8 cellular contexts compared by ENCODE assay signal in the genomic region with DNA sequence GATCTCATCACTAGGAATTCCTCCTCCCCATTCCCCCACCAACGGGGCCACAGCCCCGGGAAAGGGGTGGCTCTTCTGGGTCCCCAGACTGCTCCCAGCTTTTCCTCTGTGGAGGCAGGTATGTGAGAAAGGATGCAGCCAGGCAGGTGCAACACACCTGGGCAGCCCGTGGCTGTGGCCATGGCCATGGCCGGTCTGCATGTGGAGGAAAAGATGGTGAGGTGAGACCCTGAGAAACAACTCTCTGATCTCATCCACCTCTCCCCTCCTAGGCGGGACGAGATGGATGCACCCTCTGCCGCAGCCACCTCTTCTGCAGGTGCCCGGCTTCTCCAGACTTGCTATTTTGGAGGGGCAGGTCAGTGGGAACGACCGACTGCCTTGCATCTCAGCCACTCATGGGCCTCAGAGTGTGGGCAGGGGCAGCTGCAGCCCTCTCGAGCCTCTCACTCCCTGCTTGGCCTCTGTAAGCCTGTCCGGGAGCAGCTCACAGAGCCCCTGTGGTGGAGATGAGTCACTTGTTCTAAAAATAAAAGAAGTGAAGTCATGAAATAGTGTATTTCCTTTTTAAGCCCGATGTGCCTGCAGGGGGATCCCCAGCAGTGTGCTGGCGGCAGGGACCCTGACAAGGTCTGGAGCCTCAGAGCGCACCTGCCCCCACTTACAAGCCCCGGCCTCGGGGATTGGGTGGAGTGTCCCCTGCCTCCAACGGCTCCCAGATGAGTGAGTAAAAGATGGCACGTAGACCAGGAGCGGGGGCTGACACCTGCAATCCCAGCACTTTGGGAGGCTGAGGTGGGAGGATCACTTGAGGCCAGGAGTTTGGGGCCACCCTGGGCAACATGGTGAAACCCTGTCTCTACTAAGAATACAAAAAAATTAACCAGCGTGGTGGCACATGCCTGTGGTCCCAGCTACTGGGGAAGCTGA. TPM values are rescaled to one million over a fixed set of nuclear protein-coding genes. Genes with fewer than 3 reads are reported as not detected.
DNase-seq lines count a peak whose midpoint lies in the region; ATAC-seq and TF ChIP-seq lines count a peak whose summit lies in the region.

No MANE protein-coding gene starts in this region.

- H3K27ac Mint-ChIP-seq in T-cell: no peak overlapping the region
- peak overlapping the region in 1 of 9 donors; percentile 62 for H3K27ac Mint-ChIP-seq in naive thymus-derived CD4-positive, alpha-beta T cell

- H3K36me3 ChIP-seq in naive thymus-derived CD4-positive, alpha-beta T cell (ENCODE audit: control insufficient read depth in 2 of 3, insufficient read depth in 3 of 3, low read length in 3 of 3): no peaks in the 10 kb centered on the region
- peaks cover 0 to 3% (median 0%) of the 10 kb centered on the region in 3 donors for H3K36me3 ChIP-seq in tibial nerve

- H3K36me3 Mint-ChIP-seq in T-cell: peaks cover 2% of the 10 kb centered on the region
- H3K36me3 Mint-ChIP-seq in naive thymus-derived CD4-positive, alpha-beta T cell: peaks cover 2 to 17% (median 8%) of the 10 kb centered on the region in 5 donors

- H3K27ac ChIP-seq in naive thymus-derived CD4-positive, alpha-beta T cell (ENCODE audit: low read depth, low read length): no peak overlapping the region
- H3K27ac ChIP-seq in tibial nerve: no peak overlapping the region

- ATAC-seq in GM21447 (IDR thresholded peaks at IDR 0.05; ENCODE audit: unreplicated experiment) (peak; percentile 95), HG03575 (IDR thresholded peaks at IDR 0.05; ENCODE audit: extremely low read depth, insufficient number of reproducible peaks, low FRiP score, unreplicated experiment) (peak; percentile 86), T-cell (replicated peaks in 1 of 4) (peak in 3 of 4 experiments; percentile 29 to 73 (median 52))
- ATAC-seq in naive thymus-derived CD4-positive, alpha-beta T cell: peak; percentile 54

- TF ChIP-seq CTCF in choroid plexus epithelial cell (conservative IDR thresholded peaks at IDR 0.05; ENCODE audit: low read depth, low read length) (peak; percentile 40), tibial nerve (IDR thresholded peaks at IDR 0.05) (peak in 1 of 5 experiments; percentile 9)

- TF ChIP-seq POLR2A in tibial nerve (IDR thresholded peaks at IDR 0.05): no peak

- intact Hi-C loops in naive thymus-derived CD4-positive, alpha-beta T cell (cut with micrococcal nuclease): no loop called here

- POLR2A ChIA-PET in T-cell (lab: Charles Lee): no interaction called here
- POLR2A ChIA-PET in naive thymus-derived CD4-positive, alpha-beta T cell (lab: Charles Lee): no interaction called here

- peaks cover 5 to 7% of the 10 kb centered on the region in 2 donors for H3K27me3 Mint-ChIP-seq in T-cell
- peaks cover 0 to 11% (median 0%) of the 10 kb centered on the region in 5 donors for H3K27me3 Mint-ChIP-seq in naive thymus-derived CD4-positive, alpha-beta T cell

- DNase-seq in GM03348 (ENCODE audit: low spot score) (peak; percentile 93), T-cell (no peak), choroid plexus epithelial cell (ENCODE audit: low read depth) (peak; percentile 92), inferior parietal cortex (ENCODE audit: extremely low spot score) (no peak), tibial nerve (ENCODE audit: low spot score in 2 of 2) (no peak)
- peak in 2 of 9 donors; percentile 9 to 52 for DNase-seq in naive thymus-derived CD4-positive, alpha-beta T cell

- CTCF ChIA-PET in T-cell (lab: Charles Lee): no interaction called here
- CTCF ChIA-PET in naive thymus-derived CD4-positive, alpha-beta T cell (lab: Charles Lee): no interaction called here

- no peaks in the 10 kb centered on the region for H3K9me3 ChIP-seq in naive thymus-derived CD4-positive, alpha-beta T cell (ENCODE audit: control insufficient read depth in 2 of 3, low read length in 3 of 3)
- H3K9me3 ChIP-seq in tibial nerve: peaks cover 0 to 19% (median 6%) of the 10 kb centered on the region in 4 donors

- H3K4me3 ChIP-seq in choroid plexus epithelial cell (ENCODE audit: low read depth, low read length) (no peak overlapping the region), tibial nerve (no peak overlapping the region)
- no peak overlapping the region for H3K4me3 ChIP-seq in naive thymus-derived CD4-positive, alpha-beta T cell (ENCODE audit: low read length)

- peaks cover 0 to 4% (median 2%) of the 10 kb centered on the region in 3 donors for H3K4me1 Mint-ChIP-seq in T-cell
- H3K4me1 Mint-ChIP-seq in naive thymus-derived CD4-positive, alpha-beta T cell: peaks cover 0 to 10% (median 4%) of the 10 kb centered on the region in 7 donors

- no peaks in the 10 kb centered on the region for H3K4me1 ChIP-seq in naive thymus-derived CD4-positive, alpha-beta T cell (ENCODE audit: control insufficient read depth in 2 of 2, insufficient read depth in 2 of 2, low read length in 2 of 2)
- peaks cover 0 to 11% (median 8%) of the 10 kb centered on the region in 4 donors for H3K4me1 ChIP-seq in tibial nerve

- no peak for TF ChIP-seq EP300 in tibial nerve (IDR thresholded peaks at IDR 0.05)

- 42 to 44% methylated on average over 20 to 21 of the region's 21 CpGs for WGBS in tibial nerve, 2 donors

- no peak overlapping the region for H3K4me3 Mint-ChIP-seq in T-cell
- H3K4me3 Mint-ChIP-seq in naive thymus-derived CD4-positive, alpha-beta T cell: peak overlapping the region in 1 of 10 donors; percentile 49

- peaks cover 6 to 15% (median 8%) of the 10 kb centered on the region in 3 donors for H3K9me3 Mint-ChIP-seq in T-cell
- peaks cover 1 to 21% (median 11%) of the 10 kb centered on the region in 11 donors for H3K9me3 Mint-ChIP-seq in naive thymus-derived CD4-positive, alpha-beta T cell

- H3K27me3 ChIP-seq in naive thymus-derived CD4-positive, alpha-beta T cell (ENCODE audit: control insufficient read depth in 2 of 2, insufficient read depth in 2 of 2, low read length in 2 of 2): no peaks in the 10 kb centered on the region
- no peaks in the 10 kb centered on the region for H3K27me3 ChIP-seq in tibial nerve

RNA-seq across cellular contexts. Expression of a gene that starts 10.7 kb away (rescaled TPM):
- total RNA-seq in T-cell (1 to 10 TPM in 2 of 5 donors, under 1 TPM in 3; 0.12 to 1.7 (median 0.92) TPM), tibial nerve (1 to 10 TPM; 3.3 to 4.6 (median 4.1) TPM)
- total RNA-seq in naive thymus-derived CD4-positive, alpha-beta T cell: under 1 TPM; 0.13 to 0.73 (median 0.70) TPM
- polyA plus RNA-seq in naive thymus-derived CD4-positive, alpha-beta T cell: not detected

Comparison
In these comparisons a context has a peak if more than half of its experiments do, and no peak if none do; other contexts are left out.
1. DNase-seq: peak in GM03348 (single experiment) and choroid plexus epithelial cell (single experiment); none in T-cell (0 of 34), inferior parietal cortex (single experiment) and tibial nerve (0 of 2).
2. Peak in every context shown above with its lines, with median percentiles within 50 percentile points of each other: ATAC-seq.